3 cellular contexts compared by ENCODE assay signal in the genomic region with DNA sequence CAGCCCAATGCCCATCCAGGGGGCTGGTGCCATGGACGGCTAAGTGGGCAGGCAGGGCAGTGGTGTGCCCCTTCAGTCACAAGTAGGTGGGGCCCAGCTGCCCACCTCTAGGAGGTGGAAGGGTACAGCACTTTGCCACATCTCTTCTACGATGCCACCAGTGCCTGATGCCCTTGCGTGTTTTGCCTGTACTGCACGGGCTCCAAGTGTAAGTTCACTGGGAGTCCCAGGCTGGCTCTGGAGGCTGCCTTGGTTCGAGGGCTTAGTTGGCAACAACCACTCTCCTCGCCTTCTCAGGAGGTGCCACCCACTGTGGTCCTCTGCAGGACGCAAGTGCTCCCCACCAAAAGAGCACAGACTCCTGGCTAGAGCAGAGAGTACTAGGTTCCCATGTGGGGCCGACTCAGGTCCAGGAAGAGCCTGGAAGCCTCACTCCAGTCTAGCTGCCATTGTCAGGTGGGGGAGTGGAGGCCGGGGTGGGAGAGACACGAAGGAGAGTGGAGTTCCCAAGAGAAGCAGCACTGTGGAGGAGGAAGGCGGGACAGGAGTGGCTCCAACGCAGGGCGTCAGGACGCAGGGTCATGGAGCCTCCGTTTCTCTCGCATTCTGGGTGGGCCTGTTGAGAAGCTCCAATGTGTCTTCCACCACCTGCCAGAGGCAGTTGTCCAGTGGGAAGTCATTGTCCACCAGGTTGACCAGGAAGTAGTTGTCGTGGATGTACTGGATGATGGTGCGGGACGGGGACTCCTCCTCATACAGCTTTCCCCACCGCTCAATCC.
TF ChIP-seq lines count a peak whose summit lies in the region.

No MANE protein-coding gene starts in this region.

TF ChIP-seq in liver, 16 proteins besides CTCF, POLR2A, EP300 and RAD21:
- TF ChIP-seq FOXA2 (IDR thresholded peaks at IDR 0.05), result no peak
- no peak for TF ChIP-seq HNF4G (IDR thresholded peaks at IDR 0.05)
- TF ChIP-seq FOXA1 (IDR thresholded peaks at IDR 0.05), result no peak
- TF ChIP-seq GABPA (IDR thresholded peaks at IDR 0.05 in 1 of 2, conservative IDR thresholded peaks at IDR 0.05 in 1 of 2), result no peak
- TF ChIP-seq YY1 (IDR thresholded peaks at IDR 0.05), result no peak
- no peak for TF ChIP-seq NR2F2 (IDR thresholded peaks at IDR 0.05)
- no peak for TF ChIP-seq ATF3 (IDR thresholded peaks at IDR 0.05)
- TF ChIP-seq TAF1 (conservative IDR thresholded peaks at IDR 0.05), result no peak
- no peak for TF ChIP-seq EGR1 (IDR thresholded peaks at IDR 0.05; ENCODE audit: low read depth in 2 of 2)
- no peak for TF ChIP-seq ZBTB33 (IDR thresholded peaks at IDR 0.05)
- no peak for TF ChIP-seq MAX (IDR thresholded peaks at IDR 0.05)
- TF ChIP-seq, protein P1, sequence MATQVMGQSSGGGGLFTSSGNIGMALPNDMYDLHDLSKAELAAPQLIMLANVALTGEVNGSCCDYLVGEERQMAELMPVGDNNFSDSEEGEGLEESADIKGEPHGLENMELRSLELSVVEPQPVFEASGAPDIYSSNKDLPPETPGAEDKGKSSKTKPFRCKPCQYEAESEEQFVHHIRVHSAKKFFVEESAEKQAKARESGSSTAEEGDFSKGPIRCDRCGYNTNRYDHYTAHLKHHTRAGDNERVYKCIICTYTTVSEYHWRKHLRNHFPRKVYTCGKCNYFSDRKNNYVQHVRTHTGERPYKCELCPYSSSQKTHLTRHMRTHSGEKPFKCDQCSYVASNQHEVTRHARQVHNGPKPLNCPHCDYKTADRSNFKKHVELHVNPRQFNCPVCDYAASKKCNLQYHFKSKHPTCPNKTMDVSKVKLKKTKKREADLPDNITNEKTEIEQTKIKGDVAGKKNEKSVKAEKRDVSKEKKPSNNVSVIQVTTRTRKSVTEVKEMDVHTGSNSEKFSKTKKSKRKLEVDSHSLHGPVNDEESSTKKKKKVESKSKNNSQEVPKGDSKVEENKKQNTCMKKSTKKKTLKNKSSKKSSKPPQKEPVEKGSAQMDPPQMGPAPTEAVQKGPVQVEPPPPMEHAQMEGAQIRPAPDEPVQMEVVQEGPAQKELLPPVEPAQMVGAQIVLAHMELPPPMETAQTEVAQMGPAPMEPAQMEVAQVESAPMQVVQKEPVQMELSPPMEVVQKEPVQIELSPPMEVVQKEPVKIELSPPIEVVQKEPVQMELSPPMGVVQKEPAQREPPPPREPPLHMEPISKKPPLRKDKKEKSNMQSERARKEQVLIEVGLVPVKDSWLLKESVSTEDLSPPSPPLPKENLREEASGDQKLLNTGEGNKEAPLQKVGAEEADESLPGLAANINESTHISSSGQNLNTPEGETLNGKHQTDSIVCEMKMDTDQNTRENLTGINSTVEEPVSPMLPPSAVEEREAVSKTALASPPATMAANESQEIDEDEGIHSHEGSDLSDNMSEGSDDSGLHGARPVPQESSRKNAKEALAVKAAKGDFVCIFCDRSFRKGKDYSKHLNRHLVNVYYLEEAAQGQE (IDR thresholded peaks at IDR 0.05), result no peak
- TF ChIP-seq SP1 (IDR thresholded peaks at IDR 0.05), result no peak
- no peak for TF ChIP-seq JUND (IDR thresholded peaks at IDR 0.05)
- no peak for TF ChIP-seq HNF4A (conservative IDR thresholded peaks at IDR 0.05)
- no peak for TF ChIP-seq RXRA (IDR thresholded peaks at IDR 0.05)
TF ChIP-seq in liver: peak in this region for 0.

TF ChIP-seq in HepG2, 621 proteins besides CTCF, POLR2A, EP300 and RAD21 (continues in another document):
- TF ChIP-seq, protein P2, sequence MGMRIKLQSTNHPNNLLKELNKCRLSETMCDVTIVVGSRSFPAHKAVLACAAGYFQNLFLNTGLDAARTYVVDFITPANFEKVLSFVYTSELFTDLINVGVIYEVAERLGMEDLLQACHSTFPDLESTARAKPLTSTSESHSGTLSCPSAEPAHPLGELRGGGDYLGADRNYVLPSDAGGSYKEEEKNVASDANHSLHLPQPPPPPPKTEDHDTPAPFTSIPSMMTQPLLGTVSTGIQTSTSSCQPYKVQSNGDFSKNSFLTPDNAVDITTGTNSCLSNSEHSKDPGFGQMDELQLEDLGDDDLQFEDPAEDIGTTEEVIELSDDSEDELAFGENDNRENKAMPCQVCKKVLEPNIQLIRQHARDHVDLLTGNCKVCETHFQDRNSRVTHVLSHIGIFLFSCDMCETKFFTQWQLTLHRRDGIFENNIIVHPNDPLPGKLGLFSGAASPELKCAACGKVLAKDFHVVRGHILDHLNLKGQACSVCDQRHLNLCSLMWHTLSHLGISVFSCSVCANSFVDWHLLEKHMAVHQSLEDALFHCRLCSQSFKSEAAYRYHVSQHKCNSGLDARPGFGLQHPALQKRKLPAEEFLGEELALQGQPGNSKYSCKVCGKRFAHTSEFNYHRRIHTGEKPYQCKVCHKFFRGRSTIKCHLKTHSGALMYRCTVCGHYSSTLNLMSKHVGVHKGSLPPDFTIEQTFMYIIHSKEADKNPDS (CRISPR knock-in tag; IDR thresholded peaks at IDR 0.05), result no peak
- no peak for TF ChIP-seq ZNF44 (CRISPR knock-in tag; IDR thresholded peaks at IDR 0.05)
- no peak for TF ChIP-seq ZNF740 (CRISPR knock-in tag; IDR thresholded peaks at IDR 0.05)
- TF ChIP-seq, protein P3, sequence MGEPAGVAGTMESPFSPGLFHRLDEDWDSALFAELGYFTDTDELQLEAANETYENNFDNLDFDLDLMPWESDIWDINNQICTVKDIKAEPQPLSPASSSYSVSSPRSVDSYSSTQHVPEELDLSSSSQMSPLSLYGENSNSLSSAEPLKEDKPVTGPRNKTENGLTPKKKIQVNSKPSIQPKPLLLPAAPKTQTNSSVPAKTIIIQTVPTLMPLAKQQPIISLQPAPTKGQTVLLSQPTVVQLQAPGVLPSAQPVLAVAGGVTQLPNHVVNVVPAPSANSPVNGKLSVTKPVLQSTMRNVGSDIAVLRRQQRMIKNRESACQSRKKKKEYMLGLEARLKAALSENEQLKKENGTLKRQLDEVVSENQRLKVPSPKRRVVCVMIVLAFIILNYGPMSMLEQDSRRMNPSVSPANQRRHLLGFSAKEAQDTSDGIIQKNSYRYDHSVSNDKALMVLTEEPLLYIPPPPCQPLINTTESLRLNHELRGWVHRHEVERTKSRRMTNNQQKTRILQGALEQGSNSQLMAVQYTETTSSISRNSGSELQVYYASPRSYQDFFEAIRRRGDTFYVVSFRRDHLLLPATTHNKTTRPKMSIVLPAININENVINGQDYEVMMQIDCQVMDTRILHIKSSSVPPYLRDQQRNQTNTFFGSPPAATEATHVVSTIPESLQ (CRISPR knock-in tag; conservative IDR thresholded peaks at IDR 0.05), result no peak
- TF ChIP-seq MAF1 (CRISPR knock-in tag; IDR thresholded peaks at IDR 0.05; ENCODE audit: borderline replicate concordance), result no peak
- no peak for TF ChIP-seq NFIC (IDR thresholded peaks at IDR 0.05; ENCODE audit: low read length)
- TF ChIP-seq, protein P4, sequence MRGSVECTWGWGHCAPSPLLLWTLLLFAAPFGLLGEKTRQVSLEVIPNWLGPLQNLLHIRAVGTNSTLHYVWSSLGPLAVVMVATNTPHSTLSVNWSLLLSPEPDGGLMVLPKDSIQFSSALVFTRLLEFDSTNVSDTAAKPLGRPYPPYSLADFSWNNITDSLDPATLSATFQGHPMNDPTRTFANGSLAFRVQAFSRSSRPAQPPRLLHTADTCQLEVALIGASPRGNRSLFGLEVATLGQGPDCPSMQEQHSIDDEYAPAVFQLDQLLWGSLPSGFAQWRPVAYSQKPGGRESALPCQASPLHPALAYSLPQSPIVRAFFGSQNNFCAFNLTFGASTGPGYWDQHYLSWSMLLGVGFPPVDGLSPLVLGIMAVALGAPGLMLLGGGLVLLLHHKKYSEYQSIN (CRISPR knock-in tag; IDR thresholded peaks at IDR 0.05; ENCODE audit: borderline replicate concordance), result no peak
- TF ChIP-seq ZNF207 (IDR thresholded peaks at IDR 0.05; ENCODE audit: borderline replicate concordance), result no peak
- TF ChIP-seq, protein P5, sequence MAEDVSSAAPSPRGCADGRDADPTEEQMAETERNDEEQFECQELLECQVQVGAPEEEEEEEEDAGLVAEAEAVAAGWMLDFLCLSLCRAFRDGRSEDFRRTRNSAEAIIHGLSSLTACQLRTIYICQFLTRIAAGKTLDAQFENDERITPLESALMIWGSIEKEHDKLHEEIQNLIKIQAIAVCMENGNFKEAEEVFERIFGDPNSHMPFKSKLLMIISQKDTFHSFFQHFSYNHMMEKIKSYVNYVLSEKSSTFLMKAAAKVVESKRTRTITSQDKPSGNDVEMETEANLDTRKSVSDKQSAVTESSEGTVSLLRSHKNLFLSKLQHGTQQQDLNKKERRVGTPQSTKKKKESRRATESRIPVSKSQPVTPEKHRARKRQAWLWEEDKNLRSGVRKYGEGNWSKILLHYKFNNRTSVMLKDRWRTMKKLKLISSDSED (CRISPR knock-in tag; IDR thresholded peaks at IDR 0.05), result no peak

TF ChIP-seq in SK-N-SH treated with all-trans-retinoic acid at 6 μM for 48 hours, 23 proteins besides CTCF, POLR2A, EP300 and RAD21:
- TF ChIP-seq ZC3H10 (CRISPR knock-in tag; IDR thresholded peaks at IDR 0.05) (no peak), PPARA (CRISPR knock-in tag; IDR thresholded peaks at IDR 0.05; ENCODE audit: borderline replicate concordance) (no peak), ZNF8 (CRISPR knock-in tag; IDR thresholded peaks at IDR 0.05) (no peak), ESRRG (CRISPR knock-in tag; IDR thresholded peaks at IDR 0.05) (no peak), ISL1 (CRISPR knock-in tag; IDR thresholded peaks at IDR 0.05) (no peak), CREB5 (CRISPR knock-in tag; IDR thresholded peaks at IDR 0.05; ENCODE audit: low read depth) (no peak), TOX (CRISPR knock-in tag; IDR thresholded peaks at IDR 0.05; ENCODE audit: borderline replicate concordance) (no peak), BACH2 (CRISPR knock-in tag; IDR thresholded peaks at IDR 0.05; ENCODE audit: borderline replicate concordance) (no peak), OSR1 (CRISPR knock-in tag; IDR thresholded peaks at IDR 0.05) (no peak), ARNTL (CRISPR knock-in tag; IDR thresholded peaks at IDR 0.05; ENCODE audit: borderline replicate concordance, low read depth) (no peak), GLIS3 (CRISPR knock-in tag; IDR thresholded peaks at IDR 0.05) (no peak), SNAI2 (CRISPR knock-in tag; IDR thresholded peaks at IDR 0.05) (no peak)
